In genomic region chr6:167469655-167470054, GRCh38 we compare ENCODE assay signal across 27 cellular contexts.
DNase-seq lines count a peak whose midpoint lies in the region; ATAC-seq and TF ChIP-seq lines count a peak whose summit lies in the region.
"Had no signal": no experiment of that assay in that cellular context is flagged by ENCODE, and none has a peak within 500 bp of the region (broad histone marks: within the 10 kb centered on the region; RNA-seq: fewer than 3 reads in every experiment).

No MANE protein-coding gene starts in this region.

- CTCF ChIA-PET in CD4-positive, alpha-beta T cell (lab: Charles Lee), result no interaction called here

- H3K79me1 ChIP-seq in mesendoderm (ENCODE audit: low read length), result no peaks in the 10 kb centered on the region

- H3K4me3 ChIP-seq in BE2C (ENCODE audit: low read depth, low read length) (no peak overlapping the region), endodermal cell (ENCODE audit: low read length) (no peak overlapping the region), mesendoderm (ENCODE audit: low read length) (no peak overlapping the region), WERI-Rb-1 (ENCODE audit: low read depth, low read length) (no peak overlapping the region)
- H3K4me3 ChIP-seq: neural progenitor cell, Peyer's patch, upper lobe of left lung had no signal

- no peak overlapping the region for H3K4me2 ChIP-seq in mesendoderm (ENCODE audit: low read length)
- H3K4me2 ChIP-seq: neural progenitor cell had no signal

- H3K27me3 ChIP-seq in BE2C (no peaks in the 10 kb centered on the region), endodermal cell (ENCODE audit: control insufficient read depth, insufficient read depth, low read length, poor library complexity, severe bottlenecking) (no peaks in the 10 kb centered on the region), mesendoderm (ENCODE audit: insufficient read depth, low read length, poor library complexity) (no peaks in the 10 kb centered on the region), WERI-Rb-1 (ENCODE audit: insufficient read depth, low read depth, severe bottlenecking) (no peaks in the 10 kb centered on the region)
- no peaks in the 10 kb centered on the region for H3K27me3 ChIP-seq in CD4-positive, alpha-beta T cell (ENCODE audit: control insufficient read depth, insufficient read depth, low read length)
- H3K27me3 ChIP-seq: neural progenitor cell, Peyer's patch, upper lobe of left lung had no signal

- H2BK15ac ChIP-seq in mesendoderm (replicated peaks; ENCODE audit: low read depth), result no peak overlapping the region

- no peak overlapping the region for H3K27ac Mint-ChIP-seq in endodermal cell
- H3K27ac Mint-ChIP-seq in CD4-positive, alpha-beta T cell, result no peak overlapping the region
- H3K27ac Mint-ChIP-seq: activated CD4-positive, alpha-beta memory T cell treated with anti-CD3 and anti-CD28 coated beads, Interleukin-2, amount 10 ng/mL, durations not matched to agents 7 days and 5 days; activated naive CD4-positive, alpha-beta T cell treated with anti-CD3 and anti-CD28 coated beads, Interleukin-2, amount 50 U/mL, for 24 hours; activated T-helper 1 cell treated with anti-CD3 and anti-CD28 coated beads, Interleukin-12 subunit alpha, Interleukin-12 subunit beta, Interleukin-2, Interleukin-4 antibody, amounts not matched to agents 30 ng/mL and 10 ng/mL and 1 ng/mL, durations not matched to agents 14 hours and 24 hours and 36 hours; progenitor cell of endocrine pancreas had no signal

- no peak for ATAC-seq in CD4-positive, alpha-beta T cell (ENCODE audit: poor library complexity)

- no peak overlapping the region for H4K5ac ChIP-seq in mesendoderm (ENCODE audit: low read length)

- no peak overlapping the region for H3K4ac ChIP-seq in mesendoderm (ENCODE audit: low read depth, low read length)

- no peak overlapping the region for H2BK120ac ChIP-seq in mesendoderm (ENCODE audit: low read depth, low read length)

- H3K18ac ChIP-seq in mesendoderm (ENCODE audit: low read length), result no peak overlapping the region

- no peaks in the 10 kb centered on the region for H3K9me3 ChIP-seq in BE2C
- H3K9me3 ChIP-seq in endodermal cell (ENCODE audit: control insufficient read depth, low read length), result no peaks in the 10 kb centered on the region
- H3K9me3 ChIP-seq in CD4-positive, alpha-beta T cell (ENCODE audit: control insufficient read depth, low read length), result no peaks in the 10 kb centered on the region
- H3K9me3 ChIP-seq in WERI-Rb-1 (ENCODE audit: severe bottlenecking), result no peaks in the 10 kb centered on the region
- H3K9me3 ChIP-seq: Peyer's patch, upper lobe of left lung had no signal

- H4K8ac ChIP-seq in mesendoderm (ENCODE audit: low read depth, low read length), result no peak overlapping the region

- no peaks in the 10 kb centered on the region for H3K9me3 Mint-ChIP-seq in endodermal cell
- no peaks in the 10 kb centered on the region for H3K9me3 Mint-ChIP-seq in CD4-positive, alpha-beta T cell
- H3K9me3 Mint-ChIP-seq: activated CD4-positive, alpha-beta memory T cell treated with anti-CD3 and anti-CD28 coated beads, Interleukin-2, amount 10 ng/mL, durations not matched to agents 7 days and 5 days; activated naive CD4-positive, alpha-beta T cell treated with anti-CD3 and anti-CD28 coated beads, Interleukin-2, amount 50 U/mL, for 24 hours; activated T-helper 1 cell treated with anti-CD3 and anti-CD28 coated beads, Interleukin-12 subunit alpha, Interleukin-12 subunit beta, Interleukin-2, Interleukin-4 antibody, amounts not matched to agents 30 ng/mL and 10 ng/mL and 1 ng/mL, durations not matched to agents 14 hours and 24 hours and 36 hours; neural progenitor cell had no signal

- H2AK5ac ChIP-seq in mesendoderm (ENCODE audit: low read length), result no peak overlapping the region

- H3K9ac ChIP-seq in endodermal cell (ENCODE audit: extremely low read depth, low read length, poor library complexity, severe bottlenecking), result no peak overlapping the region
- H3K9ac ChIP-seq in mesendoderm (ENCODE audit: low read length), result no peak overlapping the region
- H3K9ac ChIP-seq: neural progenitor cell had no signal

- no peak overlapping the region for H3K56ac ChIP-seq in mesendoderm (ENCODE audit: low read length)

- no peaks in the 10 kb centered on the region for H3K79me2 ChIP-seq in mesendoderm (ENCODE audit: control insufficient read depth, insufficient read depth, low read length)

- no peak overlapping the region for H3K4me3 Mint-ChIP-seq in endodermal cell
- H3K4me3 Mint-ChIP-seq in CD4-positive, alpha-beta T cell, result no peak overlapping the region
- H3K4me3 Mint-ChIP-seq: activated CD4-positive, alpha-beta memory T cell treated with anti-CD3 and anti-CD28 coated beads, Interleukin-2, amount 10 ng/mL, durations not matched to agents 7 days and 5 days; activated naive CD4-positive, alpha-beta T cell treated with anti-CD3 and anti-CD28 coated beads, Interleukin-2, amount 50 U/mL, for 24 hours; activated T-helper 1 cell treated with anti-CD3 and anti-CD28 coated beads, Interleukin-12 subunit alpha, Interleukin-12 subunit beta, Interleukin-2, Interleukin-4 antibody, amounts not matched to agents 30 ng/mL and 10 ng/mL and 1 ng/mL, durations not matched to agents 14 hours and 24 hours and 36 hours; brain; neural progenitor cell had no signal

- intact Hi-C loops in CD4-positive, alpha-beta T cell (cut with DNase I, micrococcal nuclease), result no loop called here

- peak; percentile 49 for DNase-seq in BE2C
- peak; percentile 58 for DNase-seq in G401 (ENCODE audit: low spot score)
- DNase-seq in endodermal cell, result peak; percentile 34
- DNase-seq in mesendoderm, result no peak
- DNase-seq in CD4-positive, alpha-beta T cell, result no peak
- DNase-seq in WERI-Rb-1, result no peak
- no peak for DNase-seq in pons (ENCODE audit: low spot score)
- no peak for DNase-seq in activated gamma-delta T cell (lab: John Stamatoyannopoulos, UW)
- DNase-seq: activated CD4-positive, alpha-beta memory T cell treated with anti-CD3 and anti-CD28 coated beads, Interleukin-2, amount 10 ng/mL, durations not matched to agents 7 days and 5 days; activated CD4-positive, CD25-positive, alpha-beta regulatory T cell treated with anti-CD3 and anti-CD28 coated beads, Interleukin-2, amount 50 U/mL, for 72 hours; activated CD8-positive, alpha-beta memory T cell treated with anti-CD3 and anti-CD28 coated beads, Interleukin-2, amount 50 U/mL, for 4 hours; amniotic stem cell; DND-41; hypothalamus; MV-4-11; NCI-H146; NCI-H69; Peyer's patch; SIG-M5; stimulated activated CD4-positive, alpha-beta T cell treated with anti-CD3 and anti-CD28 coated beads, Interleukin-4, amount 100 ng/mL, for 4 hours had no signal

- no peaks in the 10 kb centered on the region for H3K36me3 ChIP-seq in BE2C
- H3K36me3 ChIP-seq in endodermal cell (ENCODE audit: control insufficient read depth, insufficient read depth, low read length), result no peaks in the 10 kb centered on the region
- no peaks in the 10 kb centered on the region for H3K36me3 ChIP-seq in mesendoderm (ENCODE audit: control insufficient read depth, insufficient read depth, low read length)
- no peaks in the 10 kb centered on the region for H3K36me3 ChIP-seq in WERI-Rb-1
- H3K36me3 ChIP-seq: neural progenitor cell, Peyer's patch, upper lobe of left lung had no signal

- H3K23ac ChIP-seq in mesendoderm (ENCODE audit: low read length), result peak overlapping the region; percentile 85

- no peaks in the 10 kb centered on the region for H3K36me3 Mint-ChIP-seq in endodermal cell (ENCODE audit: low read depth)
- H3K36me3 Mint-ChIP-seq in CD4-positive, alpha-beta T cell (ENCODE audit: low read depth), result no peaks in the 10 kb centered on the region
- H3K36me3 Mint-ChIP-seq: activated naive CD4-positive, alpha-beta T cell treated with anti-CD3 and anti-CD28 coated beads, Interleukin-2, amount 50 U/mL, for 24 hours; brain had no signal

- peaks cover 12% of the 10 kb centered on the region for H3K4me1 Mint-ChIP-seq in endodermal cell
- no peaks in the 10 kb centered on the region for H3K4me1 Mint-ChIP-seq in CD4-positive, alpha-beta T cell (ENCODE audit: low read depth)
- H3K4me1 Mint-ChIP-seq: activated CD4-positive, alpha-beta memory T cell treated with anti-CD3 and anti-CD28 coated beads, Interleukin-2, amount 10 ng/mL, durations not matched to agents 7 days and 5 days; activated naive CD4-positive, alpha-beta T cell treated with anti-CD3 and anti-CD28 coated beads, Interleukin-2, amount 50 U/mL, for 24 hours had no signal

- H3K4me1 ChIP-seq in BE2C (0 out of 2 replicates have a peak, but pooled peaks cover 4% of the 10 kb centered on the region), endodermal cell (ENCODE audit: control insufficient read depth, insufficient read depth, low read length) (peaks cover 6% of the 10 kb centered on the region), mesendoderm (ENCODE audit: control insufficient read depth, low read depth, low read length) (no peaks in the 10 kb centered on the region)
- H3K4me1 ChIP-seq: Peyer's patch had no signal

- TF ChIP-seq CTCF in BE2C (IDR thresholded peaks at IDR 0.05; ENCODE audit: low read depth, low read length) (no peak), endodermal cell (conservative IDR thresholded peaks at IDR 0.05) (no peak), WERI-Rb-1 (IDR thresholded peaks at IDR 0.05; ENCODE audit: low read depth, low read length) (no peak)
- no peak for TF ChIP-seq CTCF in CD4-positive, alpha-beta T cell (IDR thresholded peaks at IDR 0.05)

- 65 to 84% methylated on average over 4 to 10 of the region's 10 CpGs for WGBS in endodermal cell (ENCODE audit: insufficient coverage in 1 of 2, insufficient read length in 1 of 2), 2 experiments
- WGBS in mesendoderm (ENCODE audit: extremely low coverage, insufficient coverage, low lambda C conversion rate), result no CpG with 5 or more reads among the region's 10 CpGs

- no peaks in the 10 kb centered on the region for H3K27me3 Mint-ChIP-seq in endodermal cell (ENCODE audit: insufficient read depth)
- no peaks in the 10 kb centered on the region for H3K27me3 Mint-ChIP-seq in CD4-positive, alpha-beta T cell
- H3K27me3 Mint-ChIP-seq: activated CD4-positive, alpha-beta memory T cell treated with anti-CD3 and anti-CD28 coated beads, Interleukin-2, amount 10 ng/mL, durations not matched to agents 7 days and 5 days had no signal

- in situ Hi-C loops in G401 (cut with HindIII; ENCODE audit: low sequenced_read_pairs), result no loop called here

- no peak overlapping the region for H2BK5ac ChIP-seq in mesendoderm (ENCODE audit: low read length)

- POLR2A ChIA-PET in CD4-positive, alpha-beta T cell (lab: Charles Lee), result no interaction called here

- H3K27ac ChIP-seq in endodermal cell (ENCODE audit: low read depth, low read length), result no peak overlapping the region
- no peak overlapping the region for H3K27ac ChIP-seq in mesendoderm (ENCODE audit: low read depth, low read length)
- H3K27ac ChIP-seq in CD4-positive, alpha-beta T cell (ENCODE audit: low read depth, low read length), result no peak overlapping the region
- no peak overlapping the region for H3K27ac ChIP-seq in WERI-Rb-1
- H3K27ac ChIP-seq: C4-2B, neural progenitor cell, Peyer's patch had no signal

Comparison
In these comparisons a context has a peak if more than half of its experiments do, and no peak if none do; other contexts are left out.
1. DNase-seq: peak in BE2C (single experiment), G401 (single experiment) and endodermal cell (single experiment); none in mesendoderm (single experiment), CD4-positive, alpha-beta T cell (0 of 10), WERI-Rb-1 (single experiment), pons (single experiment) and activated gamma-delta T cell (single experiment).